Comparison of ENCODE assay signal across 30 cellular contexts in the genomic region with DNA sequence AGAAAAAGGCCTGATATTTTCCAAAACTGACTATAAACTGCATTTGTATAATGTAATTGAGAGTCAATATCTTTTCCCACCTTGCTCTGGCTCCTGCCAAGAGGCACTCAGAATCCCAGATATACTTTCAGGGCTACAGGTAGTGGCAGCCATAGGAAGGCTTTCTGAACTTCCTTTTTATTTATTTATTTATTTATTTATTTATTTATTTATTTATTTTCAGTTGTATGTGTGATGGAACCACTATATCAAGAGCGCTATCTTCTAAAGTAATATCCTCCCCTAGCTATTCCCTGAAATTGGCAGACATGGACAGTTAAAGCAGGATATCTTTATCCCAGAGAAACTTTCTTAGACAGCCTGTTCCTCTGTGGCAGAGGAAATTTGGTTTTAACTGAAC.
"Had no signal": no experiment of that assay in that cellular context is flagged by ENCODE, and none has a peak within 500 bp of the region (broad histone marks: within the 10 kb centered on the region; RNA-seq: fewer than 3 reads in every experiment).

No MANE protein-coding gene starts in this region.

- DNase-seq: naive B cell; naive thymus-derived CD8-positive, alpha-beta T cell; nephron progenitor cell; nucleus accumbens; pancreas; right cardiac atrium; right lobe of liver; sigmoid colon; small intestine; spleen; stimulated activated CD4-positive, alpha-beta T cell treated with anti-CD3 and anti-CD28 coated beads, Interleukin-12 subunit alpha, Interleukin-12 subunit beta, amount 100 ng/mL, for 4 hours; stimulated activated CD4-positive, alpha-beta T cell treated with anti-CD3 and anti-CD28 coated beads, Interleukin-1b, Interleukin-23, amount 100 ng/mL, for 48 hours; stimulated activated CD4-positive, alpha-beta T cell treated with anti-CD3 and anti-CD28 coated beads, Interleukin-4, amount 100 ng/mL, for 1 hour; stimulated activated CD4-positive, alpha-beta T cell treated with anti-CD3 and anti-CD28 coated beads, Interleukin-4, amount 100 ng/mL, for 4 hours; stimulated activated CD8-positive, alpha-beta memory T cell treated with anti-CD3 and anti-CD28 coated beads, Interleukin-4, amount 100 ng/mL, for 48 hours; stimulated activated naive CD4-positive, alpha-beta T cell; stimulated activated naive CD8-positive, alpha-beta T cell treated with anti-CD3 and anti-CD28 coated beads, Interleukin-15, amount 100 ng/mL, for 72 hours; stimulated activated naive CD8-positive, alpha-beta T cell treated with anti-CD3 and anti-CD28 coated beads, Interleukin-15, Interleukin-2, amounts not matched to agents 100 U/mL and 50 U/mL, for 24 hours; substantia nigra; thyroid gland; trophoblast cell; upper lobe of left lung had no signal

- H3K4me1 Mint-ChIP-seq: naive B cell; naive thymus-derived CD8-positive, alpha-beta T cell; nephron progenitor cell; stimulated activated memory B cell treated with anti-CD40 and anti-IgM and Interleukin-4, amounts not matched to agents 10 μg/mL and 1 μg/mL and 100 μg/mL, for 72 hours; stimulated activated naive CD8-positive, alpha-beta T cell treated with anti-CD3 and anti-CD28 coated beads, Interleukin-15, amount 100 ng/mL, for 72 hours had no signal

- FAIRE-seq: pancreas, small intestine had no signal

- H3K4me3 Mint-ChIP-seq: naive B cell; naive thymus-derived CD8-positive, alpha-beta T cell; natural killer cell treated with Interleukin-12 subunit alpha and Interleukin-12 subunit beta and Interleukin-15 and Interleukin-18, amount 100 ng/mL, for 72 hours; nephron progenitor cell; neural crest cell; stimulated activated memory B cell treated with anti-CD40 and anti-IgM and Interleukin-4, amounts not matched to agents 10 μg/mL and 1 μg/mL and 100 μg/mL, for 72 hours; stimulated activated naive CD8-positive, alpha-beta T cell treated with anti-CD3 and anti-CD28 coated beads, Interleukin-15, amount 100 ng/mL, for 72 hours had no signal

- ATAC-seq: naive thymus-derived CD8-positive, alpha-beta T cell; natural killer cell treated with Interleukin-12 subunit alpha and Interleukin-12 subunit beta and Interleukin-15 and Interleukin-18, amount 100 ng/mL, for 72 hours; pancreas; right cardiac atrium; stimulated activated memory B cell treated with anti-CD40 and anti-IgM and Interleukin-4, amounts not matched to agents 10 μg/mL and 1 μg/mL and 100 μg/mL, for 72 hours; stimulated activated naive CD8-positive, alpha-beta T cell treated with anti-CD3 and anti-CD28 coated beads, Interleukin-15, amount 100 ng/mL, for 72 hours; stimulated activated naive CD8-positive, alpha-beta T cell treated with anti-CD3 and anti-CD28 coated beads, Interleukin-15, Interleukin-2, amounts not matched to agents 100 U/mL and 50 U/mL, for 24 hours had no signal

- H3K27me3 ChIP-seq: neutrophil, pancreas, right lobe of liver, sigmoid colon, spleen, thyroid gland, tibial nerve, upper lobe of left lung, vagina had no signal

- H3K36me3 ChIP-seq: neutrophil, pancreas, prostate gland, right lobe of liver, sigmoid colon, spleen, thoracic aorta, thyroid gland, tibial nerve, upper lobe of left lung, vagina had no signal

- H3K4me3 ChIP-seq: pancreas, prostate gland, right lobe of liver, sigmoid colon, spleen, thoracic aorta, thyroid gland, tibial nerve, upper lobe of left lung, vagina had no signal

- H3K9me3 Mint-ChIP-seq: nephron progenitor cell, neural crest cell had no signal

- H3K4me1 ChIP-seq: pancreas, prostate gland, right lobe of liver, sigmoid colon, spleen, thyroid gland, tibial nerve, upper lobe of left lung, vagina had no signal

- H3K9me3 ChIP-seq: neutrophil, pancreas, prostate gland, right lobe of liver, sigmoid colon, thoracic aorta, thyroid gland, tibial nerve, upper lobe of left lung, vagina had no signal

- H3K36me3 Mint-ChIP-seq: naive B cell; naive thymus-derived CD8-positive, alpha-beta T cell; stimulated activated memory B cell treated with anti-CD40 and anti-IgM and Interleukin-4, amounts not matched to agents 10 μg/mL and 1 μg/mL and 100 μg/mL, for 72 hours had no signal

- H3K27ac Mint-ChIP-seq: naive B cell; naive thymus-derived CD8-positive, alpha-beta T cell; natural killer cell treated with Interleukin-12 subunit alpha and Interleukin-12 subunit beta and Interleukin-15 and Interleukin-18, amount 100 ng/mL, for 72 hours; nephron progenitor cell; stimulated activated memory B cell treated with anti-CD40 and anti-IgM and Interleukin-4, amounts not matched to agents 10 μg/mL and 1 μg/mL and 100 μg/mL, for 72 hours; stimulated activated naive CD8-positive, alpha-beta T cell treated with anti-CD3 and anti-CD28 coated beads, Interleukin-15, amount 100 ng/mL, for 72 hours had no signal

- H3K27me3 Mint-ChIP-seq: naive B cell; naive thymus-derived CD8-positive, alpha-beta T cell; natural killer cell treated with Interleukin-12 subunit alpha and Interleukin-12 subunit beta and Interleukin-15 and Interleukin-18, amount 100 ng/mL, for 72 hours; stimulated activated memory B cell treated with anti-CD40 and anti-IgM and Interleukin-4, amounts not matched to agents 10 μg/mL and 1 μg/mL and 100 μg/mL, for 72 hours; stimulated activated naive CD8-positive, alpha-beta T cell treated with anti-CD3 and anti-CD28 coated beads, Interleukin-15, amount 100 ng/mL, for 72 hours had no signal

- H3K27ac ChIP-seq: neutrophil, pancreas, prostate gland, right lobe of liver, sigmoid colon, spleen, thoracic aorta, thyroid gland, tibial nerve, upper lobe of left lung, vagina had no signal
